ENCODE assay signal across 14 cellular contexts in the genomic region with DNA sequence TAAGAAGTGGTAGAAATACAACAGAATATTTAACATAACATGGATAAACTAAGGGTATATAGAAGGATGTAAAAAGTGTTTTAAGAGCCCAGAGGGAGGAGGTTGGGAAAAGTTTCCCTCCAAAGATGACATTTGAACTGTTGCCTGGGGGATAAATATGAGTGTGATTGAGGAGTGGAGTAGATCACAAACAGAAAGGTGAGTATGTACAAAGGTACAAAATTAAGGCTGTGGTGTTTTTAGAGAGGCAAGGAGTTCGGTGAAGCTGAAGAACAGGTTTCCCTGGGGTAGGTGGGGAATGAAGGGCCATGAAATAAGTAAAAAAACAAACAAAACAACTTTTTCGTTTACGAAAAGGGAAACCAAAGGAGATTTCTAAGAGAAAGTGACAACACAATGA.
A peak's percentile ranks its signal among the peaks of the same experiment; 100 is the strongest.
DNase-seq lines count a peak whose midpoint lies in the region; TF ChIP-seq lines count a peak whose summit lies in the region.
"Had no signal": no experiment of that assay in that cellular context is flagged by ENCODE, and none has a peak within 500 bp of the region (broad histone marks: within the 10 kb centered on the region; RNA-seq: fewer than 3 reads in every experiment).

No MANE protein-coding gene starts in this region.

- no peaks in the 10 kb centered on the region for H3K9me3 Mint-ChIP-seq in MCF 10A (ENCODE audit: unreplicated experiment)
- no peaks in the 10 kb centered on the region for H3K9me3 Mint-ChIP-seq in activated T-helper 1 cell treated with anti-CD3 and anti-CD28 coated beads, Interleukin-12 subunit alpha, Interleukin-12 subunit beta, Interleukin-2, Interleukin-4 antibody, amounts not matched to agents 30 ng/mL and 10 ng/mL and 1 ng/mL, durations not matched to agents 14 hours and 24 hours and 36 hours
- H3K9me3 Mint-ChIP-seq in nephron progenitor cell = no peaks in the 10 kb centered on the region
- H3K9me3 Mint-ChIP-seq in chondrocyte (ENCODE audit: low read depth) = no peaks in the 10 kb centered on the region

- H4K20me1 ChIP-seq in mammary epithelial cell (ENCODE audit: insufficient read depth, low read length) = no peaks in the 10 kb centered on the region

- POLR2A ChIA-PET in MCF 10A (lab: Yijun Ruan, JAX) = interaction anchor here (1.2 to 1.8 kb wide), 3 partner anchors 9 to 721 kb away, joined by 3 to 10 read pairs (median 4); no protein-coding TSS in a partner anchor

- H3K4me3 ChIP-seq in mammary epithelial cell (replicated peaks in 1 of 3; ENCODE audit: insufficient read depth in 1 of 3, low read depth in 2 of 3, low read length in 3 of 3) = no peak overlapping the region
- H3K4me3 ChIP-seq: K562, SJSA1 had no signal

- BruUV-seq in MCF 10A (replicated peaks; lab: Mats Ljungman, UMichigan) (no TSS peak), mammary epithelial cell (replicated peaks; lab: Mats Ljungman, UMichigan) (no TSS peak)

- H3K27me3 Mint-ChIP-seq in MCF 10A (ENCODE audit: insufficient read depth, unreplicated experiment) (no peaks in the 10 kb centered on the region), nephron progenitor cell (ENCODE audit: low read depth, poor library complexity) (no peaks in the 10 kb centered on the region), chondrocyte (ENCODE audit: low read depth) (no peaks in the 10 kb centered on the region)
- peaks cover 9% of the 10 kb centered on the region for H3K27me3 Mint-ChIP-seq in activated T-helper 1 cell treated with anti-CD3 and anti-CD28 coated beads, Interleukin-12 subunit alpha, Interleukin-12 subunit beta, Interleukin-2, Interleukin-4 antibody, amounts not matched to agents 30 ng/mL and 10 ng/mL and 1 ng/mL, durations not matched to agents 14 hours and 24 hours and 36 hours (ENCODE audit: insufficient read depth)

- H3K4me1 ChIP-seq in mammary epithelial cell (ENCODE audit: insufficient read depth, low read length) = no peaks in the 10 kb centered on the region

- no peak overlapping the region for H3K9ac ChIP-seq in mammary epithelial cell (ENCODE audit: insufficient read depth, low read length)

- in situ Hi-C loops in mammary epithelial cell (cut with MboI; ENCODE audit: low sequenced_read_pairs in 2 of 2) = loop anchor here in 1 of 2 donors (25.0 kb wide), 1 partner anchor 1214 kb away; no protein-coding TSS in a partner anchor

- H3K27me3 ChIP-seq in mammary epithelial cell (ENCODE audit: insufficient read depth, low read length) = peaks cover 9% of the 10 kb centered on the region
- H3K27me3 ChIP-seq: SJSA1 had no signal

- H2AFZ ChIP-seq in mammary epithelial cell (ENCODE audit: low read depth, low read length) = no peak overlapping the region

- no peak for DNase-seq in MCF 10A (ENCODE audit: unreplicated experiment)
- DNase-seq in mammary epithelial cell = no peak
- DNase-seq in activated T-helper 1 cell treated with anti-CD3 and anti-CD28 coated beads, Interleukin-12 subunit alpha, Interleukin-12 subunit beta, Interleukin-2, Interleukin-4 antibody, amounts not matched to agents 30 ng/mL and 10 ng/mL and 1 ng/mL, durations not matched to agents 14 hours and 24 hours and 36 hours (ENCODE audit: low spot score) = no peak
- no peak for DNase-seq in nephron progenitor cell
- no peak for DNase-seq in T-helper 1 cell
- no peak for DNase-seq in ecto neural progenitor cell (ENCODE audit: low spot score)
- DNase-seq in chondrocyte (ENCODE audit: low spot score) = no peak
- DNase-seq: DMS 273 treated with DMSO at 0.1 percent for 48 hours, NCI-H2081 treated with DMSO at 0.1 percent for 48 hours, NCI-H226, NCI-H526 treated with DMSO at 0.1 percent for 48 hours had no signal

- no peaks in the 10 kb centered on the region for H3K79me2 ChIP-seq in mammary epithelial cell (ENCODE audit: insufficient read depth, low read length)

- peak overlapping the region; percentile 9 for H3K4me3 Mint-ChIP-seq in MCF 10A (ENCODE audit: unreplicated experiment)
- no peak overlapping the region for H3K4me3 Mint-ChIP-seq in activated T-helper 1 cell treated with anti-CD3 and anti-CD28 coated beads, Interleukin-12 subunit alpha, Interleukin-12 subunit beta, Interleukin-2, Interleukin-4 antibody, amounts not matched to agents 30 ng/mL and 10 ng/mL and 1 ng/mL, durations not matched to agents 14 hours and 24 hours and 36 hours
- H3K4me3 Mint-ChIP-seq in nephron progenitor cell = no peak overlapping the region
- no peak overlapping the region for H3K4me3 Mint-ChIP-seq in chondrocyte (ENCODE audit: unreplicated experiment)

- TF ChIP-seq CTCF in MCF 10A (IDR thresholded peaks at IDR 0.05; ENCODE audit: unreplicated experiment) (no peak), mammary epithelial cell (conservative IDR thresholded peaks at IDR 0.05 in 1 of 2, IDR thresholded peaks at IDR 0.05 in 1 of 2; ENCODE audit: extremely low read depth in 1 of 2, insufficient read depth in 1 of 2, low read depth in 1 of 2, low read length in 2 of 2) (no peak), nephron progenitor cell (IDR thresholded peaks at IDR 0.05) (no peak), chondrocyte (IDR thresholded peaks at IDR 0.05) (no peak)

- intact Hi-C loops in MCF 10A (cut with micrococcal nuclease) = no loop called here
- intact Hi-C loops in mammary epithelial cell (cut with micrococcal nuclease) = no loop called here
- intact Hi-C loops in activated T-helper 1 cell treated with anti-CD3 and anti-CD28 coated beads, Interleukin-12 subunit alpha, Interleukin-12 subunit beta, Interleukin-2, Interleukin-4 antibody, amounts not matched to agents 30 ng/mL and 10 ng/mL and 1 ng/mL, durations not matched to agents 14 hours and 24 hours and 36 hours (cut with micrococcal nuclease) = no loop called here

- H3K36me3 Mint-ChIP-seq in MCF 10A (ENCODE audit: insufficient read depth, unreplicated experiment) = no peaks in the 10 kb centered on the region
- no peaks in the 10 kb centered on the region for H3K36me3 Mint-ChIP-seq in activated T-helper 1 cell treated with anti-CD3 and anti-CD28 coated beads, Interleukin-12 subunit alpha, Interleukin-12 subunit beta, Interleukin-2, Interleukin-4 antibody, amounts not matched to agents 30 ng/mL and 10 ng/mL and 1 ng/mL, durations not matched to agents 14 hours and 24 hours and 36 hours (ENCODE audit: low read depth)
- H3K36me3 Mint-ChIP-seq in nephron progenitor cell (ENCODE audit: low read depth) = no peaks in the 10 kb centered on the region
- H3K36me3 Mint-ChIP-seq in chondrocyte (ENCODE audit: low read depth) = no peaks in the 10 kb centered on the region

- dilution Hi-C loops in mammary epithelial cell (cut with HindIII; ENCODE audit: low sequenced_read_pairs) = no loop called here

- no peaks in the 10 kb centered on the region for H3K9me3 ChIP-seq in mammary epithelial cell (replicated peaks; ENCODE audit: insufficient read depth, low read length)
- H3K9me3 ChIP-seq: SJSA1 had no signal

- no peak overlapping the region for H3K27ac ChIP-seq in mammary epithelial cell (ENCODE audit: insufficient read depth, low read depth, low read length)
- H3K27ac ChIP-seq: RWPE1, SJSA1 had no signal

- CTCF ChIA-PET in MCF 10A (lab: Yijun Ruan, JAX) (no interaction called here), mammary epithelial cell (lab: Charles Lee; ENCODE audit: low non-redundant PET) (no interaction called here)

- H3K4me1 Mint-ChIP-seq in MCF 10A (ENCODE audit: insufficient read depth, unreplicated experiment) (peaks cover 8% of the 10 kb centered on the region), nephron progenitor cell (peaks cover 8% of the 10 kb centered on the region), chondrocyte (ENCODE audit: low read depth) (peaks cover 19% of the 10 kb centered on the region)
- no peaks in the 10 kb centered on the region for H3K4me1 Mint-ChIP-seq in activated T-helper 1 cell treated with anti-CD3 and anti-CD28 coated beads, Interleukin-12 subunit alpha, Interleukin-12 subunit beta, Interleukin-2, Interleukin-4 antibody, amounts not matched to agents 30 ng/mL and 10 ng/mL and 1 ng/mL, durations not matched to agents 14 hours and 24 hours and 36 hours (ENCODE audit: low read depth)

- H3K4me2 ChIP-seq in mammary epithelial cell (ENCODE audit: insufficient read depth, low read depth, low read length) = no peak overlapping the region

- no peaks in the 10 kb centered on the region for H3K36me3 ChIP-seq in mammary epithelial cell (ENCODE audit: insufficient read depth, low read length)
- H3K36me3 ChIP-seq: SJSA1 had no signal

- H3K27ac Mint-ChIP-seq in MCF 10A (ENCODE audit: low read depth, unreplicated experiment) (no peak overlapping the region), nephron progenitor cell (peak overlapping the region; percentile 21), chondrocyte (ENCODE audit: unreplicated experiment) (no peak overlapping the region)
- H3K27ac Mint-ChIP-seq in activated T-helper 1 cell treated with anti-CD3 and anti-CD28 coated beads, Interleukin-12 subunit alpha, Interleukin-12 subunit beta, Interleukin-2, Interleukin-4 antibody, amounts not matched to agents 30 ng/mL and 10 ng/mL and 1 ng/mL, durations not matched to agents 14 hours and 24 hours and 36 hours = peak overlapping the region; percentile 42

- WGBS in mammary epithelial cell (ENCODE audit: low coverage, missing lambda C conversion rate) = 77% methylated on average over 3 of the region's 3 CpGs

Comparison
In these comparisons a context has a peak if more than half of its experiments do, and no peak if none do; other contexts are left out.
1. H3K27ac Mint-ChIP-seq: peak in activated T-helper 1 cell treated with anti-CD3 and anti-CD28 coated beads, Interleukin-12 subunit alpha, Interleukin-12 subunit beta, Interleukin-2, Interleukin-4 antibody, amounts not matched to agents 30 ng/mL and 10 ng/mL and 1 ng/mL, durations not matched to agents 14 hours and 24 hours and 36 hours (single experiment) and nephron progenitor cell (single experiment); none in MCF 10A (single experiment) and chondrocyte (single experiment).